Comparison of ENCODE assay signal across 19 cellular contexts in genomic region chr12:115251727-115252126, GRCh38.
A peak's percentile ranks its signal among the peaks of the same experiment; 100 is the strongest.
DNase-seq lines count a peak whose midpoint lies in the region; ATAC-seq, FAIRE-seq and TF ChIP-seq lines count a peak whose summit lies in the region.
"Had no signal": no experiment of that assay in that cellular context is flagged by ENCODE, and none has a peak within 500 bp of the region (broad histone marks: within the 10 kb centered on the region; RNA-seq: fewer than 3 reads in every experiment).

No MANE protein-coding gene starts in this region.

- H3K36me3 ChIP-seq in H7 (replicated peaks; ENCODE audit: control insufficient read depth, insufficient read depth, low read length) = no peaks in the 10 kb centered on the region

- FAIRE-seq in HTR-8/SVneo (lab: Jason Lieb, UNC) = peak; percentile 16
- FAIRE-seq: K562 had no signal

- DNase-seq in EL (peak; percentile 15), HTR-8/SVneo (ENCODE audit: insufficient read length, low spot score) (peak; percentile 23), amniotic epithelial cell (ENCODE audit: low read depth) (peak; percentile 66), iris pigment epithelial cell (ENCODE audit: low read depth) (peak; percentile 19), H7 (no peak), CD14-positive monocyte (ENCODE audit: low spot score) (no peak), NCI-H446 (lab: John Stamatoyannopoulos, UW) (no peak)
- DNase-seq: CD4-positive, alpha-beta T cell; GM23248; NCI-H1048; NCI-H1436 treated with DMSO at 0.1 percent for 48 hours; NCI-H524 treated with DMSO at 0.1 percent for 48 hours; SHP77; SK-N-SH; T-helper 1 cell had no signal

- H3K36me3 Mint-ChIP-seq in CD14-positive monocyte = no peaks in the 10 kb centered on the region

- no peaks in the 10 kb centered on the region for H3K27me3 ChIP-seq in H7 (ENCODE audit: control insufficient read depth, insufficient read depth, low read length)

- H3K9me3 Mint-ChIP-seq in CD14-positive monocyte = peaks cover 0 to 11% (median 2%) of the 10 kb centered on the region in 7 donors

- H3K27me3 Mint-ChIP-seq in CD14-positive monocyte (ENCODE audit: low read depth in 3 of 3) = peaks cover 0 to 1% (median 1%) of the 10 kb centered on the region in 3 donors
- H3K27me3 Mint-ChIP-seq: B cell; CD4-positive, alpha-beta T cell had no signal

- H3K4me1 Mint-ChIP-seq in CD14-positive monocyte = no peaks in the 10 kb centered on the region
- H3K4me1 Mint-ChIP-seq: B cell had no signal

- no peak for TF ChIP-seq CTCF in CD14-positive monocyte (IDR thresholded peaks at IDR 0.05)

- intact Hi-C loops in CD14-positive monocyte (cut with micrococcal nuclease) = no loop called here

- no peak for ATAC-seq in HG03378 (IDR thresholded peaks at IDR 0.05; ENCODE audit: unreplicated experiment)
- ATAC-seq: K562, Panc1 had no signal

- no peak overlapping the region for H3K4me3 Mint-ChIP-seq in CD14-positive monocyte
- H3K4me3 Mint-ChIP-seq: B cell; CD4-positive, alpha-beta T cell had no signal

- H3K4me3 ChIP-seq in H7 (ENCODE audit: insufficient read depth, low read depth, low read length) = no peak overlapping the region
- H3K4me3 ChIP-seq: GM23248, K562 had no signal

- no peak overlapping the region for H3K27ac Mint-ChIP-seq in CD14-positive monocyte
- H3K27ac Mint-ChIP-seq: B cell; CD4-positive, alpha-beta T cell had no signal

Comparison
In these comparisons a context has a peak if more than half of its experiments do, and no peak if none do; other contexts are left out.
1. DNase-seq: peak in EL (single experiment), HTR-8/SVneo (single experiment), amniotic epithelial cell (single experiment) and iris pigment epithelial cell (single experiment); none in H7 (single experiment), CD14-positive monocyte (single experiment) and NCI-H446 (0 of 2).